8 cellular contexts compared by ENCODE assay signal in genomic region chr7:124764847-124765400, GRCh38. TPM values are rescaled to one million over a fixed set of nuclear protein-coding genes. Genes with fewer than 3 reads are reported as not detected.
DNase-seq lines count a peak whose midpoint lies in the region; ATAC-seq and TF ChIP-seq lines count a peak whose summit lies in the region.

No MANE protein-coding gene starts in this region.

- TF ChIP-seq POLR2A in heart left ventricle (IDR thresholded peaks at IDR 0.05), result no peak

- peaks cover 55% of the 10 kb centered on the region for H3K27me3 Mint-ChIP-seq in activated naive CD4-positive, alpha-beta T cell treated with anti-CD3 and anti-CD28 coated beads for 36 hours (ENCODE audit: low read depth)

- peaks cover 15% of the 10 kb centered on the region for H3K4me1 Mint-ChIP-seq in activated naive CD4-positive, alpha-beta T cell treated with anti-CD3 and anti-CD28 coated beads for 36 hours (ENCODE audit: low read depth)

- peak overlapping the region; percentile 63 for H3K4me3 ChIP-seq in BE2C (ENCODE audit: low read depth, low read length)
- peak overlapping the region; percentile 85 for H3K4me3 ChIP-seq in HUES6 (ENCODE audit: low read depth, low read length)
- peak overlapping the region; percentile 11 to 58 (median 46) for H3K4me3 ChIP-seq in heart left ventricle
- H3K4me3 ChIP-seq in psoas muscle, result peak overlapping the region; percentile 64

- H3K4me1 ChIP-seq in BE2C (no peaks in the 10 kb centered on the region), HUES6 (ENCODE audit: control insufficient read depth, insufficient read depth, low read length) (peaks cover 10% of the 10 kb centered on the region; the same call in 1 of the 2 replicates), heart left ventricle (peaks cover 0 to 24% (median 5%) of the 10 kb centered on the region in 12 donors), psoas muscle (no peaks in the 10 kb centered on the region)

- H3K36me3 ChIP-seq in BE2C (no peaks in the 10 kb centered on the region), HUES6 (ENCODE audit: control insufficient read depth, insufficient read depth, low read length) (no peaks in the 10 kb centered on the region), heart left ventricle (no peaks in the 10 kb centered on the region), psoas muscle (ENCODE audit: insufficient read depth in 1 of 2, low read depth in 1 of 2) (no peaks in the 10 kb centered on the region)

- DNase-seq in BE2C, result peak; percentile 21
- peak; percentile 23 for DNase-seq in activated naive CD4-positive, alpha-beta T cell treated with anti-CD3 and anti-CD28 coated beads for 36 hours
- peak in 2 of 5 donors; percentile 8 to 58 for DNase-seq in heart left ventricle
- peak in 1 of 2 donors; percentile 58 for DNase-seq in psoas muscle
- no peak for DNase-seq in DMS114 treated with DMSO at 0.1 percent for 48 hours (lab: John Stamatoyannopoulos, UW; ENCODE audit: unreplicated experiment)

- peaks cover 37% of the 10 kb centered on the region for H3K27me3 ChIP-seq in BE2C
- peaks cover 30% of the 10 kb centered on the region for H3K27me3 ChIP-seq in HUES6 (ENCODE audit: control insufficient read depth, insufficient read depth, low read length)
- peaks cover 20 to 49% (median 38%) of the 10 kb centered on the region in 9 donors for H3K27me3 ChIP-seq in heart left ventricle
- peaks cover 0 to 40% (median 7%) of the 10 kb centered on the region in 3 donors for H3K27me3 ChIP-seq in psoas muscle (ENCODE audit: insufficient read depth in 3 of 3, low read length in 2 of 3)

- no peak overlapping the region for H3K27ac ChIP-seq in HUES6 (ENCODE audit: low read depth, low read length)
- no peak overlapping the region for H3K27ac ChIP-seq in heart left ventricle
- no peak overlapping the region for H3K27ac ChIP-seq in psoas muscle

- intact Hi-C loops in activated naive CD4-positive, alpha-beta T cell treated with anti-CD3 and anti-CD28 coated beads for 36 hours (cut with micrococcal nuclease), result loop anchor here (5.0 kb wide), 1 partner anchor 978 kb away; no protein-coding TSS in a partner anchor
- intact Hi-C loops in heart left ventricle (cut with DNase I) (loop anchor here in 1 of 10 donors (5.0 kb wide), 1 partner anchor 588 kb away; no protein-coding TSS in a partner anchor), psoas muscle (cut with DNase I) (no loop called here)

- no peaks in the 10 kb centered on the region for H3K9me3 ChIP-seq in BE2C
- H3K9me3 ChIP-seq in HUES6 (ENCODE audit: control insufficient read depth, insufficient read depth, low read depth, low read length), result peaks cover 3% of the 10 kb centered on the region; the same call in 1 of the 2 replicates
- no peaks in the 10 kb centered on the region for H3K9me3 ChIP-seq in heart left ventricle
- no peaks in the 10 kb centered on the region for H3K9me3 ChIP-seq in psoas muscle

- H3K4me3 Mint-ChIP-seq in activated naive CD4-positive, alpha-beta T cell treated with anti-CD3 and anti-CD28 coated beads for 36 hours, result peak overlapping the region; percentile 72

- CTCF ChIA-PET in activated naive CD4-positive, alpha-beta T cell treated with anti-CD3 and anti-CD28 coated beads for 36 hours (lab: Charles Lee), result interaction anchor here (0.5 kb wide), 1 partner anchor 73 kb away, joined by 4 read pairs; no protein-coding TSS in a partner anchor

- no peak for TF ChIP-seq CTCF in BE2C (IDR thresholded peaks at IDR 0.05; ENCODE audit: low read depth, low read length)
- TF ChIP-seq CTCF in heart left ventricle (IDR thresholded peaks at IDR 0.05), result no peak
- TF ChIP-seq CTCF in psoas muscle (IDR thresholded peaks at IDR 0.05), result no peak

- peak; percentile 38 for ATAC-seq in GM19328 (IDR thresholded peaks at IDR 0.05; ENCODE audit: unreplicated experiment)
- peak in 3 of 4 donors; percentile 22 to 28 (median 27) for ATAC-seq in heart left ventricle
- ATAC-seq in psoas muscle, result peak; percentile 33 to 73 (median 45)
- no peak for ATAC-seq in HG02840 (IDR thresholded peaks at IDR 0.05; ENCODE audit: low FRiP score, unreplicated experiment)

- H3K9ac ChIP-seq in HUES6 (ENCODE audit: low read length), result peak overlapping the region; percentile 79

- 0 to 7% (median 1%) methylated on average over 6 to 26 of the region's 26 CpGs for WGBS in heart left ventricle, 4 donors
- WGBS in psoas muscle, 3 donors, result 1% methylated on average over 26 of the region's 26 CpGs

- H3K27ac Mint-ChIP-seq in activated naive CD4-positive, alpha-beta T cell treated with anti-CD3 and anti-CD28 coated beads for 36 hours, result no peak overlapping the region

- H3K36me3 Mint-ChIP-seq in activated naive CD4-positive, alpha-beta T cell treated with anti-CD3 and anti-CD28 coated beads for 36 hours (ENCODE audit: low read depth), result no peaks in the 10 kb centered on the region

- no peaks in the 10 kb centered on the region for H3K9me3 Mint-ChIP-seq in activated naive CD4-positive, alpha-beta T cell treated with anti-CD3 and anti-CD28 coated beads for 36 hours

RNA-seq across cellular contexts. Expression of gene GPR37, which starts 0.7 kb away (rescaled TPM):
- polyA plus RNA-seq in BE2C (2012; ENCODE audit: insufficient read depth, insufficient read length, low read depth), result 0.14 TPM
- total RNA-seq in activated naive CD4-positive, alpha-beta T cell treated with anti-CD3 and anti-CD28 coated beads for 36 hours, result not detected
- total RNA-seq in heart left ventricle (under 1 TPM in 2 of 9 donors, not detected in 7; 0.25 to 0.48 TPM), psoas muscle (under 1 TPM; 0.09 to 0.63 (median 0.34) TPM)
- polyA plus RNA-seq in heart left ventricle (under 1 TPM in 1 of 2 donors, not detected in 1; 0.01 TPM), psoas muscle (under 1 TPM; 0.41 to 0.89 (median 0.70) TPM)
